Comparison of ENCODE assay signal across 1 cellular context in genomic region chr6:32657819-32658218, GRCh38.
TF ChIP-seq lines count a peak whose summit lies in the region.

No MANE protein-coding gene starts in this region.

TF ChIP-seq in GM12878, 131 proteins besides CTCF, POLR2A, EP300 and RAD21:
- peak; percentile 66 for TF ChIP-seq ZNF687 (IDR thresholded peaks at IDR 0.05)
- 0 out of 2 replicates have a peak, but pooled peaks have one; percentile 18 for TF ChIP-seq ZBED1 (IDR thresholded peaks at IDR 0.05; ENCODE audit: borderline replicate concordance)
- TF ChIP-seq, protein P1, sequence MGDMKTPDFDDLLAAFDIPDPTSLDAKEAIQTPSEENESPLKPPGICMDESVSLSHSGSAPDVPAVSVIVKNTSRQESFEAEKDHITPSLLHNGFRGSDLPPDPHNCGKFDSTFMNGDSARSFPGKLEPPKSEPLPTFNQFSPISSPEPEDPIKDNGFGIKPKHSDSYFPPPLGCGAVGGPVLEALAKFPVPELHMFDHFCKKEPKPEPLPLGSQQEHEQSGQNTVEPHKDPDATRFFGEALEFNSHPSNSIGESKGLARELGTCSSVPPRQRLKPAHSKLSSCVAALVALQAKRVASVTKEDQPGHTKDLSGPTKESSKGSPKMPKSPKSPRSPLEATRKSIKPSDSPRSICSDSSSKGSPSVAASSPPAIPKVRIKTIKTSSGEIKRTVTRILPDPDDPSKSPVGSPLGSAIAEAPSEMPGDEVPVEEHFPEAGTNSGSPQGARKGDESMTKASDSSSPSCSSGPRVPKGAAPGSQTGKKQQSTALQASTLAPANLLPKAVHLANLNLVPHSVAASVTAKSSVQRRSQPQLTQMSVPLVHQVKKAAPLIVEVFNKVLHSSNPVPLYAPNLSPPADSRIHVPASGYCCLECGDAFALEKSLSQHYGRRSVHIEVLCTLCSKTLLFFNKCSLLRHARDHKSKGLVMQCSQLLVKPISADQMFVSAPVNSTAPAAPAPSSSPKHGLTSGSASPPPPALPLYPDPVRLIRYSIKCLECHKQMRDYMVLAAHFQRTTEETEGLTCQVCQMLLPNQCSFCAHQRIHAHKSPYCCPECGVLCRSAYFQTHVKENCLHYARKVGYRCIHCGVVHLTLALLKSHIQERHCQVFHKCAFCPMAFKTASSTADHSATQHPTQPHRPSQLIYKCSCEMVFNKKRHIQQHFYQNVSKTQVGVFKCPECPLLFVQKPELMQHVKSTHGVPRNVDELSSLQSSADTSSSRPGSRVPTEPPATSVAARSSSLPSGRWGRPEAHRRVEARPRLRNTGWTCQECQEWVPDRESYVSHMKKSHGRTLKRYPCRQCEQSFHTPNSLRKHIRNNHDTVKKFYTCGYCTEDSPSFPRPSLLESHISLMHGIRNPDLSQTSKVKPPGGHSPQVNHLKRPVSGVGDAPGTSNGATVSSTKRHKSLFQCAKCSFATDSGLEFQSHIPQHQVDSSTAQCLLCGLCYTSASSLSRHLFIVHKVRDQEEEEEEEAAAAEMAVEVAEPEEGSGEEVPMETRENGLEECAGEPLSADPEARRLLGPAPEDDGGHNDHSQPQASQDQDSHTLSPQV (IDR thresholded peaks at IDR 0.05), result 0 out of 2 replicates have a peak, but pooled peaks have one; percentile 55
TF ChIP-seq in GM12878: peak in this region for 3; not testable (repeated sequence) for 128.
